Comparison of ENCODE assay signal across 10 cellular contexts in genomic region chr9:125529589-125530515, GRCh38.
DNase-seq lines count a peak whose midpoint lies in the region; ATAC-seq and TF ChIP-seq lines count a peak whose summit lies in the region.
"Had no signal": no experiment of that assay in that cellular context is flagged by ENCODE, and none has a peak within 500 bp of the region (broad histone marks: within the 10 kb centered on the region; RNA-seq: fewer than 3 reads in every experiment).

No MANE protein-coding gene starts in this region.

- H3K27me3 ChIP-seq in left ventricle myocardium inferior (ENCODE audit: low read depth) (no peaks in the 10 kb centered on the region), A673 (replicated peaks; ENCODE audit: insufficient read depth, low read depth, low read length, poor library complexity) (no peaks in the 10 kb centered on the region)

- BruUV-seq in A673 (replicated peaks; lab: Mats Ljungman, UMichigan): no TSS peak

- H3K27ac ChIP-seq in left ventricle myocardium inferior (replicated peaks) (peak overlapping the region; percentile 16), VCaP (peak overlapping the region; percentile 64), A673 (ENCODE audit: low read depth, low read length, poor library complexity, severe bottlenecking) (no peak overlapping the region)

- CTCF ChIA-PET in A673 (lab: Charles Lee): no interaction called here

- POLR2A ChIA-PET in A673 (lab: Charles Lee; ENCODE audit: low non-redundant PET): no interaction called here

- no peak for DNase-seq in left ventricle myocardium inferior
- no peak for DNase-seq in Right ventricle myocardium superior
- no peak for DNase-seq in A673 (ENCODE audit: low spot score)
- DNase-seq in activated CD8-positive, alpha-beta memory T cell treated with anti-CD3 and anti-CD28 coated beads for 24 hours: no peak
- DNase-seq in DMS153 (lab: John Stamatoyannopoulos, UW): no peak
- no peak for DNase-seq in AG08395 (ENCODE audit: low spot score)
- DNase-seq: HCEC 1CT, NCI-H526 had no signal

- TF ChIP-seq CTCF in left ventricle myocardium inferior (IDR thresholded peaks at IDR 0.05; ENCODE audit: borderline replicate concordance) (no peak), VCaP (conservative IDR thresholded peaks at IDR 0.05) (no peak), A673 (conservative IDR thresholded peaks at IDR 0.05; ENCODE audit: low read depth, low read length) (no peak)

- H3K9me3 ChIP-seq in left ventricle myocardium inferior (replicated peaks) (no peaks in the 10 kb centered on the region), A673 (ENCODE audit: low read depth, low read length, poor library complexity, severe bottlenecking) (no peaks in the 10 kb centered on the region)

- no peaks in the 10 kb centered on the region for H3K36me3 ChIP-seq in left ventricle myocardium inferior
- H3K36me3 ChIP-seq in A673 (ENCODE audit: insufficient read depth, low read length, poor library complexity, severe bottlenecking): no peaks in the 10 kb centered on the region

- H3K4me1 ChIP-seq in left ventricle myocardium inferior: peaks cover 43% of the 10 kb centered on the region
- H3K4me1 ChIP-seq in A673 (ENCODE audit: insufficient read depth, low read length, poor library complexity, severe bottlenecking): peaks cover 32% of the 10 kb centered on the region

- H3K4me3 ChIP-seq in left ventricle myocardium inferior: no peak overlapping the region
- no peak overlapping the region for H3K4me3 ChIP-seq in A673 (ENCODE audit: low read depth, low read length, poor library complexity, severe bottlenecking)

- ATAC-seq in Right ventricle myocardium superior (ENCODE audit: poor library complexity): no peak
- peak; percentile 67 for ATAC-seq in HG03175 (IDR thresholded peaks at IDR 0.05; ENCODE audit: unreplicated experiment)

- intact Hi-C loops in left ventricle myocardium inferior (cut with micrococcal nuclease): no loop called here
- intact Hi-C loops in Right ventricle myocardium superior (cut with DNase I): no loop called here
- intact Hi-C loops in A673 (cut with micrococcal nuclease; ENCODE audit: unreplicated experiment): no loop called here
